Comparison of ENCODE assay signal across 14 cellular contexts in genomic region chr10:13916384-13916947, GRCh38.
"Had no signal": no experiment of that assay in that cellular context is flagged by ENCODE, and none has a peak within 500 bp of the region (broad histone marks: within the 10 kb centered on the region; RNA-seq: fewer than 3 reads in every experiment).

No MANE protein-coding gene starts in this region.

- H3K27ac Mint-ChIP-seq: activated CD8-positive, alpha-beta memory T cell treated with anti-CD3 and anti-CD28 coated beads, Interleukin-2, amount 10 ng/mL, durations not matched to agents 7 days and 5 days; effector memory CD8-positive, alpha-beta T cell; natural killer cell; stimulated activated naive CD8-positive, alpha-beta T cell treated with anti-CD3 and anti-CD28 coated beads, Interleukin-15, Interleukin-2, amounts not matched to agents 100 ng/mL and 50 ng/mL, for 24 hours had no signal

- H3K4me1 Mint-ChIP-seq: activated CD8-positive, alpha-beta memory T cell treated with anti-CD3 and anti-CD28 coated beads, Interleukin-2, amount 10 ng/mL, durations not matched to agents 7 days and 5 days; natural killer cell had no signal

- DNase-seq: activated CD4-positive, alpha-beta T cell treated with anti-CD3 and anti-CD28 coated beads, Interleukin-2, amount 50 U/mL, for 4 hours; activated CD4-positive, CD25-positive, alpha-beta regulatory T cell treated with anti-CD3 and anti-CD28 coated beads, Interleukin-2, amount 50 U/mL, for 72 hours; activated CD8-positive, alpha-beta memory T cell treated with anti-CD3 and anti-CD28 coated beads, Interleukin-2, amount 10 ng/mL, durations not matched to agents 7 days and 5 days; activated gamma-delta T cell; activated T-cell treated with anti-CD3 and anti-CD28 coated beads, Interleukin-2, amount 50 U/mL, for 4 hours; effector memory CD8-positive, alpha-beta T cell; left colon; natural killer cell; stimulated activated CD4-positive, alpha-beta T cell treated with anti-CD3 and anti-CD28 coated beads, Interleukin-4, amount 100 ng/mL, for 24 hours had no signal

- H3K4me3 Mint-ChIP-seq: activated CD8-positive, alpha-beta memory T cell treated with anti-CD3 and anti-CD28 coated beads, Interleukin-2, amount 10 ng/mL, durations not matched to agents 7 days and 5 days; activated T-cell treated with anti-CD3 and anti-CD28 coated beads, Interleukin-2, amount 50 U/mL, for 4 hours; effector memory CD8-positive, alpha-beta T cell; natural killer cell; stimulated activated naive CD8-positive, alpha-beta T cell treated with anti-CD3 and anti-CD28 coated beads, Interleukin-15, Interleukin-2, amounts not matched to agents 100 ng/mL and 50 ng/mL, for 24 hours had no signal

- H3K9me3 ChIP-seq: ascending aorta, thoracic aorta had no signal

- H3K9me3 Mint-ChIP-seq: activated T-cell treated with anti-CD3 and anti-CD28 coated beads, Interleukin-2, amount 50 U/mL, for 4 hours; effector memory CD8-positive, alpha-beta T cell; natural killer cell; stimulated activated naive CD8-positive, alpha-beta T cell treated with anti-CD3 and anti-CD28 coated beads, Interleukin-15, Interleukin-2, amounts not matched to agents 100 ng/mL and 50 ng/mL, for 24 hours had no signal

- H3K36me3 ChIP-seq: ascending aorta, cardiac muscle cell, thoracic aorta had no signal

- H3K4me3 ChIP-seq: ascending aorta, cardiac muscle cell, lung, thoracic aorta had no signal

- H3K27me3 ChIP-seq: ascending aorta, cardiac muscle cell had no signal

- H3K27me3 Mint-ChIP-seq: activated CD8-positive, alpha-beta memory T cell treated with anti-CD3 and anti-CD28 coated beads, Interleukin-2, amount 10 ng/mL, durations not matched to agents 7 days and 5 days; effector memory CD8-positive, alpha-beta T cell had no signal

- H3K36me3 Mint-ChIP-seq: activated CD8-positive, alpha-beta memory T cell treated with anti-CD3 and anti-CD28 coated beads, Interleukin-2, amount 10 ng/mL, durations not matched to agents 7 days and 5 days; natural killer cell had no signal

- ATAC-seq: activated CD8-positive, alpha-beta memory T cell treated with anti-CD3 and anti-CD28 coated beads, Interleukin-2, amount 10 ng/mL, durations not matched to agents 7 days and 5 days; activated T-cell treated with anti-CD3 and anti-CD28 coated beads, Interleukin-2, amount 50 U/mL, for 4 hours; effector memory CD8-positive, alpha-beta T cell; left colon; natural killer cell had no signal

- H3K27ac ChIP-seq: ascending aorta, cardiac muscle cell, thoracic aorta had no signal
